In genomic region chr1:107647012-107647411, GRCh38 we compare ENCODE assay signal across 24 cellular contexts.
"Had no signal": no experiment of that assay in that cellular context is flagged by ENCODE, and none has a peak within 500 bp of the region (broad histone marks: within the 10 kb centered on the region; RNA-seq: fewer than 3 reads in every experiment).

No MANE protein-coding gene starts in this region.

- H3K36me3 Mint-ChIP-seq: mesothelial cell of epicardium; natural killer cell treated with Interleukin-12 subunit alpha and Interleukin-12 subunit beta and Interleukin-15 and Interleukin-18, amount 100 ng/mL, for 72 hours; type B pancreatic cell had no signal

- H3K9me3 ChIP-seq: left ventricle myocardium inferior, pancreas, prostate gland, spleen, suprapubic skin, thoracic aorta, tibial artery, uterus had no signal

- H3K27me3 Mint-ChIP-seq: memory B cell; naive B cell; natural killer cell treated with Interleukin-12 subunit alpha and Interleukin-12 subunit beta and Interleukin-15 and Interleukin-18, amount 100 ng/mL, for 72 hours; stimulated activated naive CD8-positive, alpha-beta T cell treated with anti-CD3 and anti-CD28 coated beads, Interleukin-15, Interleukin-2, amounts not matched to agents 100 ng/mL and 50 ng/mL, for 24 hours; type B pancreatic cell had no signal

- H3K9me3 Mint-ChIP-seq: natural killer cell treated with Interleukin-12 subunit alpha and Interleukin-12 subunit beta and Interleukin-15 and Interleukin-18, amount 100 ng/mL, for 72 hours; stimulated activated effector memory CD8-positive, alpha-beta T cell treated with anti-CD3 and anti-CD28 coated beads, Interleukin-12 subunit alpha, Interleukin-12 subunit beta, amount 100 ng/mL, for 72 hours; stimulated activated naive CD8-positive, alpha-beta T cell treated with anti-CD3 and anti-CD28 coated beads, Interleukin-15, Interleukin-2, amounts not matched to agents 100 ng/mL and 50 ng/mL, for 24 hours; type B pancreatic cell had no signal

- H3K36me3 ChIP-seq: left ventricle myocardium inferior, pancreas, prostate gland, suprapubic skin, thoracic aorta, tibial artery, uterus had no signal

- H3K27ac Mint-ChIP-seq: memory B cell; mesothelial cell of epicardium; natural killer cell treated with Interleukin-12 subunit alpha and Interleukin-12 subunit beta and Interleukin-15 and Interleukin-18, amount 100 ng/mL, for 72 hours; stimulated activated effector memory CD8-positive, alpha-beta T cell treated with anti-CD3 and anti-CD28 coated beads, Interleukin-12 subunit alpha, Interleukin-12 subunit beta, amount 100 ng/mL, for 72 hours; stimulated activated naive CD8-positive, alpha-beta T cell treated with anti-CD3 and anti-CD28 coated beads, Interleukin-15, Interleukin-2, amounts not matched to agents 100 ng/mL and 50 ng/mL, for 24 hours; type B pancreatic cell had no signal

- H3K4me1 ChIP-seq: heart left ventricle, left ventricle myocardium inferior, pancreas, prostate gland, spleen, tibial artery had no signal

- H3K4me3 ChIP-seq: heart left ventricle, left ventricle myocardium inferior, lung, pancreas, prostate gland, skin epidermis, spleen, suprapubic skin, thoracic aorta, tibial artery, uterus had no signal

- H3K4me3 Mint-ChIP-seq: memory B cell; mesothelial cell of epicardium; naive B cell; natural killer cell treated with Interleukin-12 subunit alpha and Interleukin-12 subunit beta and Interleukin-15 and Interleukin-18, amount 100 ng/mL, for 72 hours; stimulated activated effector memory CD8-positive, alpha-beta T cell treated with anti-CD3 and anti-CD28 coated beads, Interleukin-12 subunit alpha, Interleukin-12 subunit beta, amount 100 ng/mL, for 72 hours; stimulated activated naive CD8-positive, alpha-beta T cell treated with anti-CD3 and anti-CD28 coated beads, Interleukin-15, Interleukin-2, amounts not matched to agents 100 ng/mL and 50 ng/mL, for 24 hours; type B pancreatic cell had no signal

- DNase-seq: glutamatergic neuron; heart left ventricle; left ventricle myocardium inferior; naive B cell; pancreas; posterior cingulate gyrus; retina; right cardiac atrium; spleen; stimulated activated CD4-positive, alpha-beta T cell treated with anti-CD3 and anti-CD28 coated beads, Interleukin-4, amount 100 ng/mL, for 24 hours; stimulated activated naive CD4-positive, alpha-beta T cell; tibial artery; uterus had no signal

- H3K27me3 ChIP-seq: heart left ventricle, pancreas, spleen, suprapubic skin, tibial artery, uterus had no signal

- FAIRE-seq: pancreas had no signal

- H3K27ac ChIP-seq: heart left ventricle, left ventricle myocardium inferior, pancreas, prostate gland, spleen, thoracic aorta, tibial artery had no signal
